Comparison of ENCODE assay signal across 16 cellular contexts in genomic region chr4:3489451-3489962, GRCh38. TPM values are rescaled to one million over a fixed set of nuclear protein-coding genes. Genes with fewer than 3 reads are reported as not detected.
A peak's percentile ranks its signal among the peaks of the same experiment; 100 is the strongest.
DNase-seq lines count a peak whose midpoint lies in the region; TF ChIP-seq lines count a peak whose summit lies in the region.
"Had no signal": no experiment of that assay in that cellular context is flagged by ENCODE, and none has a peak within 500 bp of the region (broad histone marks: within the 10 kb centered on the region; RNA-seq: fewer than 3 reads in every experiment).

No MANE protein-coding gene starts in this region.

- H2BK5ac ChIP-seq in mesenchymal stem cell (ENCODE audit: low read depth, low read length, poor library complexity, severe bottlenecking): no peak overlapping the region

- H3K9ac ChIP-seq in SK-N-SH (no peak overlapping the region), mesenchymal stem cell (ENCODE audit: low read length) (no peak overlapping the region)

- H3K27ac ChIP-seq in SK-N-SH (ENCODE audit: low read depth in 2 of 2, low read length in 1 of 2) (no peak overlapping the region), mesenchymal stem cell (ENCODE audit: low read length, poor library complexity, severe bottlenecking) (no peak overlapping the region), dorsolateral prefrontal cortex (no peak overlapping the region)
- H3K27ac ChIP-seq: esophagus squamous epithelium, spleen, thoracic aorta had no signal

- peak; percentile 79 for DNase-seq in DMS53 (lab: John Stamatoyannopoulos, UW)
- no peak for DNase-seq in DMS53 treated with DMSO at 0.1 percent for 48 hours (lab: John Stamatoyannopoulos, UW; ENCODE audit: unreplicated experiment)
- peak; percentile 37 for DNase-seq in GM06990 (ENCODE audit: extremely low read depth, insufficient read length)
- DNase-seq in SK-N-SH: peak; percentile 65
- no peak for DNase-seq in mesenchymal stem cell
- DNase-seq in dorsolateral prefrontal cortex: no peak
- no peak for DNase-seq in islet precursor cell
- DNase-seq in NCI-H2107 treated with DMSO at 0.1 percent for 48 hours (lab: John Stamatoyannopoulos, UW; ENCODE audit: unreplicated experiment): no peak
- DNase-seq: aorta, esophagus squamous epithelium, NCI-H345, spleen had no signal

- CTCF ChIA-PET in SK-N-SH (lab: Yijun Ruan, JAX): no interaction called here

- H3K36me3 ChIP-seq in GM06990 (ENCODE audit: control insufficient read depth, insufficient read depth, low read length) (no peaks in the 10 kb centered on the region), SK-N-SH (replicated peaks in 1 of 2; ENCODE audit: control insufficient read depth in 1 of 2, insufficient read depth in 2 of 2, low read length in 1 of 2) (no peaks in the 10 kb centered on the region), mesenchymal stem cell (ENCODE audit: control insufficient read depth in 1 of 2, insufficient read depth in 2 of 2, low read depth in 1 of 2, low read length in 2 of 2) (peaks cover 0 to 13% of the 10 kb centered on the region in 2 experiments)
- H3K36me3 ChIP-seq: esophagus squamous epithelium had no signal

- H3K79me1 ChIP-seq in mesenchymal stem cell (replicated peaks; ENCODE audit: low read length, poor library complexity, severe bottlenecking): no peaks in the 10 kb centered on the region

- TF ChIP-seq EP300 in SK-N-SH (IDR thresholded peaks at IDR 0.05; ENCODE audit: borderline replicate concordance in 1 of 2, low read depth in 1 of 2, low read length in 1 of 2): no peak

- no peak overlapping the region for H3K4ac ChIP-seq in mesenchymal stem cell (ENCODE audit: low read depth in 1 of 2, low read length in 2 of 2)

- POLR2A ChIA-PET in SK-N-SH (lab: Yijun Ruan, JAX): no interaction called here

- no peaks in the 10 kb centered on the region; the same call in none of the 2 replicates for H3K27me3 ChIP-seq in GM06990 (replicated peaks; ENCODE audit: control insufficient read depth, insufficient read depth, low read length)
- H3K27me3 ChIP-seq in SK-N-SH (ENCODE audit: insufficient read depth): no peaks in the 10 kb centered on the region
- H3K27me3 ChIP-seq in mesenchymal stem cell (ENCODE audit: control insufficient read depth in 1 of 2, insufficient read depth in 1 of 2, low read length in 2 of 2): peaks cover 13 to 92% of the 10 kb centered on the region in 2 experiments
- H3K27me3 ChIP-seq in dorsolateral prefrontal cortex: peaks cover 0 to 8% (median 0%) of the 10 kb centered on the region in 45 donors

- TF ChIP-seq RAD21 in SK-N-SH (IDR thresholded peaks at IDR 0.05; ENCODE audit: low read length): no peak

- no peak overlapping the region for H2BK120ac ChIP-seq in mesenchymal stem cell (ENCODE audit: low read depth, low read length)

- H2AK5ac ChIP-seq in mesenchymal stem cell (ENCODE audit: low read length, severe bottlenecking): no peak overlapping the region

- H2BK12ac ChIP-seq in mesenchymal stem cell (ENCODE audit: low read length in 2 of 2): no peak overlapping the region

- TF ChIP-seq CTCF in GM06990 (IDR thresholded peaks at IDR 0.05; ENCODE audit: insufficient read depth, low read length, poor library complexity, severe bottlenecking): no peak
- TF ChIP-seq CTCF in SK-N-SH (IDR thresholded peaks at IDR 0.05): no peak
- TF ChIP-seq CTCF in dorsolateral prefrontal cortex (IDR thresholded peaks at IDR 0.05 in 54 of 56, conservative IDR thresholded peaks at IDR 0.05 in 2 of 56; ENCODE audit: low read depth in 1 of 56, partially characterized antibody in 56 of 56): no peak

- H3K79me2 ChIP-seq in SK-N-SH (ENCODE audit: insufficient read depth): no peaks in the 10 kb centered on the region

- H4K20me1 ChIP-seq in SK-N-SH (ENCODE audit: insufficient read depth): no peaks in the 10 kb centered on the region

- intact Hi-C loops in dorsolateral prefrontal cortex (cut with DNase I): no loop called here

- H4K8ac ChIP-seq in mesenchymal stem cell (ENCODE audit: low read length): peak overlapping the region; percentile 20

- H3K4me1 ChIP-seq in SK-N-SH (ENCODE audit: control insufficient read depth in 1 of 2, insufficient read depth in 2 of 2, low read depth in 1 of 2, low read length in 1 of 2) (peaks cover 0 to 28% of the 10 kb centered on the region in 2 experiments; a peak in 1 of 4 replicates), mesenchymal stem cell (ENCODE audit: control insufficient read depth, insufficient read depth, low read depth, low read length) (peaks cover 63% of the 10 kb centered on the region)

- H4K91ac ChIP-seq in mesenchymal stem cell (ENCODE audit: low read length): no peak overlapping the region

- no peak overlapping the region for H3K4me2 ChIP-seq in SK-N-SH
- no peak overlapping the region for H3K4me2 ChIP-seq in mesenchymal stem cell (ENCODE audit: low read length, poor library complexity, severe bottlenecking)

- H2AFZ ChIP-seq in SK-N-SH (ENCODE audit: low read depth): no peak overlapping the region
- H2AFZ ChIP-seq in mesenchymal stem cell (ENCODE audit: low read depth, low read length): no peak overlapping the region

- 41% methylated on average over 6 of the region's 20 CpGs for WGBS in SK-N-SH (ENCODE audit: low lambda C conversion rate)
- 61% methylated on average over 20 of the region's 20 CpGs for WGBS in mesenchymal stem cell

- no peak overlapping the region for H3K23ac ChIP-seq in mesenchymal stem cell (ENCODE audit: low read length in 2 of 2)

- no peak overlapping the region for H3K18ac ChIP-seq in mesenchymal stem cell (ENCODE audit: low read depth in 1 of 2, low read length in 2 of 2)

- H3K4me3 ChIP-seq in GM06990 (replicated peaks; ENCODE audit: low read depth, low read length) (no peak overlapping the region), SK-N-SH (ENCODE audit: low read depth in 2 of 2, low read length in 1 of 2) (no peak overlapping the region), mesenchymal stem cell (ENCODE audit: insufficient read depth in 1 of 2, low read depth in 1 of 2, low read length in 2 of 2) (peak overlapping the region in 1 of 2 experiments; percentile 16), dorsolateral prefrontal cortex (no peak overlapping the region)
- H3K4me3 ChIP-seq: esophagus squamous epithelium, spleen, thoracic aorta had no signal

- H3F3A ChIP-seq in SK-N-SH (replicated peaks; ENCODE audit: insufficient read depth): no peaks in the 10 kb centered on the region

- H3K9me2 ChIP-seq in SK-N-SH: no peaks in the 10 kb centered on the region

- H3K9me3 ChIP-seq in SK-N-SH: no peaks in the 10 kb centered on the region
- no peaks in the 10 kb centered on the region for H3K9me3 ChIP-seq in mesenchymal stem cell (ENCODE audit: control insufficient read depth, low read length)
- H3K9me3 ChIP-seq: esophagus squamous epithelium, spleen, thoracic aorta had no signal

- H3K14ac ChIP-seq in mesenchymal stem cell (ENCODE audit: low read length in 2 of 2): no peak overlapping the region

- H2BK15ac ChIP-seq in mesenchymal stem cell (ENCODE audit: low read depth, poor library complexity, severe bottlenecking): no peak overlapping the region

TF ChIP-seq in SK-N-SH, 30 proteins besides CTCF, POLR2A, EP300 and RAD21 (continues in another document):
- TF ChIP-seq JUND (IDR thresholded peaks at IDR 0.05): no peak
- TF ChIP-seq EZH2phosphoT487 (IDR thresholded peaks at IDR 0.05; ENCODE audit: borderline replicate concordance, low read depth): no peak
- TF ChIP-seq RCOR1 (IDR thresholded peaks at IDR 0.05; ENCODE audit: low read length): no peak
- no peak for TF ChIP-seq CHD2 (IDR thresholded peaks at IDR 0.05; ENCODE audit: low read length, partially characterized antibody)
- no peak for TF ChIP-seq NFIC (IDR thresholded peaks at IDR 0.05; ENCODE audit: borderline replicate concordance)
- TF ChIP-seq RXRA (IDR thresholded peaks at IDR 0.05; ENCODE audit: borderline replicate concordance, low read depth): no peak

RNA-seq across cellular contexts. Expression of gene DOK7, which starts 26.4 kb away (rescaled TPM):
- 0.05 TPM in 1 of 2 replicates, not detected in the other for polyA plus RNA-seq in SK-N-SH (2012; rRNA removed)
- polyA plus RNA-seq in SK-N-SH (2012; cell fraction: cytosol; rRNA removed): 0.01 TPM in 2 replicates
- polyA plus RNA-seq in SK-N-SH (2012; cell fraction: nucleus; rRNA removed): 0.02 and 0.08 TPM in 2 replicates
- polyA plus RNA-seq in mesenchymal stem cell (2013, experiment 1 of 2): not detected
- not detected for polyA plus RNA-seq in mesenchymal stem cell (2013, experiment 2 of 2)
- 1 to 10 TPM in 56 of 120 experiments, under 1 TPM in 61, not detected in 3; 0.22 to 5.2 (median 0.98) TPM for total RNA-seq in dorsolateral prefrontal cortex
- total RNA-seq: lung microvascular endothelial cell, omental fat pad had no signal

RNA-seq across cellular contexts. Expression of gene LRPAP1, which starts 42.7 kb away (rescaled TPM):
- 200 and 209 TPM in 2 replicates for polyA plus RNA-seq in SK-N-SH (2012; rRNA removed)
- 115 and 179 TPM in 2 replicates for polyA plus RNA-seq in SK-N-SH (2012; cell fraction: cytosol; rRNA removed)
- polyA plus RNA-seq in SK-N-SH (2012; cell fraction: nucleus; rRNA removed): 119 and 167 TPM in 2 replicates
- polyA plus RNA-seq in mesenchymal stem cell (2013, experiment 1 of 2): 119 TPM
- polyA plus RNA-seq in mesenchymal stem cell (2013, experiment 2 of 2): 122 TPM
- 100 to 1,000 TPM; 104 to 234 (median 162) TPM for total RNA-seq in dorsolateral prefrontal cortex

RNA-seq across cellular contexts. Expression of gene HGFAC, which starts 47.7 kb away (rescaled TPM):
- 0.37 and 0.43 TPM in 2 replicates for polyA plus RNA-seq in SK-N-SH (2012; rRNA removed)
- 0.03 and 0.04 TPM in 2 replicates for polyA plus RNA-seq in SK-N-SH (2012; cell fraction: cytosol; rRNA removed)
- 4.3 and 4.4 TPM in 2 replicates for polyA plus RNA-seq in SK-N-SH (2012; cell fraction: nucleus; rRNA removed)
- polyA plus RNA-seq in mesenchymal stem cell (2013, experiment 1 of 2): 0.10 TPM
- polyA plus RNA-seq in mesenchymal stem cell (2013, experiment 2 of 2): 0.01 TPM
- total RNA-seq in dorsolateral prefrontal cortex: 10 to 100 TPM in 5 of 120 experiments, 1 to 10 TPM in 109, under 1 TPM in 6; 0.33 to 18.9 (median 3.4) TPM
- total RNA-seq: A172, omental fat pad had no signal

Comparison
In these comparisons a context has a peak if more than half of its experiments do, and no peak if none do; other contexts are left out.
1. DNase-seq: peak in DMS53 (single experiment), GM06990 (single experiment) and SK-N-SH (single experiment); none in DMS53 treated with DMSO at 0.1 percent for 48 hours (single experiment), mesenchymal stem cell (single experiment), dorsolateral prefrontal cortex (0 of 10), islet precursor cell (single experiment) and NCI-H2107 treated with DMSO at 0.1 percent for 48 hours (single experiment).